Comparison of ENCODE assay signal across 1 cellular context in genomic region chr5:52787600-52788504, GRCh38.
A peak's percentile ranks its signal among the peaks of the same experiment; 100 is the strongest.
TF ChIP-seq lines count a peak whose summit lies in the region.

Gene ITGA1, plus strand, starts transcription at chr5:52787916. Its CDS starts 438 bp downstream, at chr5:52788354.
Gene PELO, plus strand, starts transcription at chr5:52787916. Its CDS starts 12,479 bp downstream, at chr5:52800395.

TF ChIP-seq in HepG2, 621 proteins besides CTCF, POLR2A, EP300 and RAD21 (continued from another document and continues in another):
- TF ChIP-seq MED8 (CRISPR knock-in tag; IDR thresholded peaks at IDR 0.05; ENCODE audit: insufficient replicate concordance) (peak; percentile 32), TMF1 (CRISPR knock-in tag; IDR thresholded peaks at IDR 0.05; ENCODE audit: low read depth) (peak; percentile 53; the same call in 1 of the 2 replicates), ZNF562 (CRISPR knock-in tag; IDR thresholded peaks at IDR 0.05; ENCODE audit: borderline replicate concordance) (no peak), ZNF713 (CRISPR knock-in tag; IDR thresholded peaks at IDR 0.05) (0 out of 2 replicates have a peak, but pooled peaks have one; percentile 59), ATF7 (IDR thresholded peaks at IDR 0.05) (no peak), ATF7 (CRISPR knock-in tag; IDR thresholded peaks at IDR 0.05) (no peak), NFYB (CRISPR knock-in tag; IDR thresholded peaks at IDR 0.05) (peak; percentile 35), HBP1 (CRISPR knock-in tag; IDR thresholded peaks at IDR 0.05; ENCODE audit: low read depth) (no peak; the same call in 1 of the 2 replicates), PRPF4 (IDR thresholded peaks at IDR 0.05; ENCODE audit: low read depth, low read length, poor library complexity, severe bottlenecking) (no peak), ZNF629 (CRISPR knock-in tag; conservative IDR thresholded peaks at IDR 0.05) (peak; percentile 6; the same call in 1 of the 2 replicates), ZBTB42 (CRISPR knock-in tag; IDR thresholded peaks at IDR 0.05) (no peak), ZBTB46 (CRISPR knock-in tag; IDR thresholded peaks at IDR 0.05; ENCODE audit: borderline replicate concordance) (0 out of 2 replicates have a peak, but pooled peaks have one; percentile 0), KDM2A (CRISPR knock-in tag; IDR thresholded peaks at IDR 0.05; ENCODE audit: borderline replicate concordance, low read depth) (peak; percentile 82; the same call in 1 of the 2 replicates), TOE1 (CRISPR knock-in tag; IDR thresholded peaks at IDR 0.05) (no peak), ZNF879 (CRISPR knock-in tag; IDR thresholded peaks at IDR 0.05) (no peak), RFXANK (CRISPR knock-in tag; IDR thresholded peaks at IDR 0.05) (no peak), NFIC (IDR thresholded peaks at IDR 0.05; ENCODE audit: low read length) (no peak; the same call in 1 of the 2 replicates), ZNF232 (CRISPR knock-in tag; IDR thresholded peaks at IDR 0.05; ENCODE audit: borderline replicate concordance) (no peak), POGZ (CRISPR knock-in tag; IDR thresholded peaks at IDR 0.05) (peak; percentile 76), RORA (CRISPR knock-in tag; IDR thresholded peaks at IDR 0.05) (no peak), DBP (CRISPR knock-in tag; IDR thresholded peaks at IDR 0.05; ENCODE audit: not compliant biosample characterization) (no peak), FOXK1 (CRISPR knock-in tag; IDR thresholded peaks at IDR 0.05; ENCODE audit: borderline replicate concordance, low read depth) (no peak), ZNF772 (CRISPR knock-in tag; IDR thresholded peaks at IDR 0.05) (peak; percentile 82), AKNA (CRISPR knock-in tag; IDR thresholded peaks at IDR 0.05; ENCODE audit: borderline replicate concordance) (no peak), E2F1 (CRISPR knock-in tag; IDR thresholded peaks at IDR 0.05) (peak; percentile 75), SIX1 (CRISPR knock-in tag; IDR thresholded peaks at IDR 0.05; ENCODE audit: borderline replicate concordance) (no peak), BORCS8-MEF2B (CRISPR knock-in tag; IDR thresholded peaks at IDR 0.05) (peak; percentile 70; the same call in 1 of the 2 replicates), NONO (IDR thresholded peaks at IDR 0.05) (no peak), NONO (CRISPR knock-in tag; conservative IDR thresholded peaks at IDR 0.05) (peak; percentile 77), KDM6A (CRISPR knock-in tag; IDR thresholded peaks at IDR 0.05; ENCODE audit: low read depth) (peak; percentile 62), MYPOP (CRISPR knock-in tag; IDR thresholded peaks at IDR 0.05) (peak; percentile 83; the same call in 1 of the 2 replicates), MTA3 (CRISPR knock-in tag; IDR thresholded peaks at IDR 0.05) (no peak), ZNF558 (CRISPR knock-in tag; IDR thresholded peaks at IDR 0.05; ENCODE audit: borderline replicate concordance) (no peak), RFX3 (CRISPR knock-in tag; IDR thresholded peaks at IDR 0.05) (no peak), CCAR2 (optimal IDR thresholded peaks at IDR 0.05; ENCODE audit: low read depth, low read length) (no peak), ZNF143 (CRISPR knock-in tag; IDR thresholded peaks at IDR 0.05) (no peak), RXRA (CRISPR knock-in tag; IDR thresholded peaks at IDR 0.05) (peak; percentile 37; the same call in 1 of the 2 replicates), ZNF740 (CRISPR knock-in tag; IDR thresholded peaks at IDR 0.05) (no peak), PCBP1 (IDR thresholded peaks at IDR 0.05; ENCODE audit: borderline replicate concordance, low read depth, low read length) (no peak), ZNF180 (CRISPR knock-in tag; IDR thresholded peaks at IDR 0.05; ENCODE audit: borderline replicate concordance, low read depth) (no peak), ZNF652 (CRISPR knock-in tag; IDR thresholded peaks at IDR 0.05; ENCODE audit: borderline replicate concordance, low read depth) (no peak), ZNF580 (CRISPR knock-in tag; IDR thresholded peaks at IDR 0.05; ENCODE audit: borderline replicate concordance, low read depth) (0 out of 2 replicates have a peak, but pooled peaks have one; percentile 43), U2AF1 (optimal IDR thresholded peaks at IDR 0.05; ENCODE audit: low read depth, low read length) (peak; percentile 75), ATF2 (CRISPR knock-in tag; IDR thresholded peaks at IDR 0.05) (peak; percentile 60; the same call in 1 of the 2 replicates), TP53 (CRISPR knock-in tag; conservative IDR thresholded peaks at IDR 0.05) (no peak), MTERF4 (CRISPR knock-in tag; IDR thresholded peaks at IDR 0.05) (peak; percentile 47; the same call in 1 of the 2 replicates), ISL2 (CRISPR knock-in tag; IDR thresholded peaks at IDR 0.05) (no peak), JDP2 (CRISPR knock-in tag; IDR thresholded peaks at IDR 0.05; ENCODE audit: borderline replicate concordance) (no peak), AKAP8 (CRISPR knock-in tag; IDR thresholded peaks at IDR 0.05) (0 out of 2 replicates have a peak, but pooled peaks have one; percentile 35), ZNF709 (CRISPR knock-in tag; IDR thresholded peaks at IDR 0.05) (peak; percentile 84; the same call in 1 of the 2 replicates), CHD2 (IDR thresholded peaks at IDR 0.05; ENCODE audit: low read depth, low read length) (no peak), KAT7 (CRISPR knock-in tag; IDR thresholded peaks at IDR 0.05; ENCODE audit: borderline replicate concordance) (peak; percentile 95; the same call in 1 of the 2 replicates), ZGPAT (CRISPR knock-in tag; IDR thresholded peaks at IDR 0.05) (peak; percentile 76; the same call in 1 of the 2 replicates), STAG1 (CRISPR knock-in tag; IDR thresholded peaks at IDR 0.05) (peak; percentile 81), EZH2 (conservative IDR thresholded peaks at IDR 0.05; ENCODE audit: low read depth, low read length) (no peak)
